ENCODE assay signal across 1 cellular context in genomic region chr18:50405582-50406271, GRCh38.
TF ChIP-seq lines count a peak whose summit lies in the region.

No MANE protein-coding gene starts in this region.

TF ChIP-seq in WTC11, 78 proteins besides CTCF, POLR2A, EP300 and RAD21 (continued from another document):
- TF ChIP-seq, protein P1, sequence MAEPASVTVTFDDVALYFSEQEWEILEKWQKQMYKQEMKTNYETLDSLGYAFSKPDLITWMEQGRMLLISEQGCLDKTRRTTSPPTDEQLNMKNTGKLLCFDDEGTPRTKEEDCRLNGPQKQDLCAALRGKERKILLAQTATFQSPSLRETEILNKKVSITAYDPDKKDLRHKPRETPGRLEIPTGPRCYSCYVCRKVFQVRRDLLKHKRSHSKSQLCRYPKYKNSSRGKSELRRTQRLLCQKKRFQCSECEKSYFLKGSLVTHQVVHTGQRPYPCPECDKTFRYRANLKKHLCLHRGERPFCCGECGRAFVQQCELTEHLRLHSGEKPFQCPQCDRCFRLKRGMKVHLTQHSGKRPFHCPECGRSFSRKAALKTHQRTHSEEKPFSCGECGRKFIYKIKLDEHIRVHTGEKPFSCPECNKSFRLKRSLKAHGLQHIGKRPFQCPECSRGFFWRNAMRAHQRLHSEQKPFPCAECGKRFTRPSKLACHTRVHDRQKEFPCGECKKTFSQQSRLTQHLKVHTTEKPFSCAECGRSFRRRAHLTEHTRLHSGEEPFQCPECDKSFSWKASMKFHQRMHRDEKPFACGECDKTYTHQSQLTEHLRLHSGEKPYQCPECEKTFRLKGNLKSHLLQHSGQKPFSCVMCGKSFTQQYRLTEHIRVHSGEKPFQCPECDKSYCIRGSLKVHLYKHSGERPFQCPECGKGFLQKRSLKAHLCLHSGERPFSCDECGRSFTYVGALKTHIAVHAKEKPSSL (CRISPR knock-in tag; conservative IDR thresholded peaks at IDR 0.05), result no peak
- TF ChIP-seq ATF1 (CRISPR knock-in tag; IDR thresholded peaks at IDR 0.05) (no peak), ZNF138 (CRISPR knock-in tag; conservative IDR thresholded peaks at IDR 0.05) (no peak), RORB (CRISPR knock-in tag; IDR thresholded peaks at IDR 0.05) (no peak), PREB (CRISPR knock-in tag; IDR thresholded peaks at IDR 0.05; ENCODE audit: borderline replicate concordance) (no peak), NFYB (CRISPR knock-in tag; conservative IDR thresholded peaks at IDR 0.05; ENCODE audit: low read depth) (no peak), GTF2I (CRISPR knock-in tag; conservative IDR thresholded peaks at IDR 0.05) (no peak)
- TF ChIP-seq, protein P2, sequence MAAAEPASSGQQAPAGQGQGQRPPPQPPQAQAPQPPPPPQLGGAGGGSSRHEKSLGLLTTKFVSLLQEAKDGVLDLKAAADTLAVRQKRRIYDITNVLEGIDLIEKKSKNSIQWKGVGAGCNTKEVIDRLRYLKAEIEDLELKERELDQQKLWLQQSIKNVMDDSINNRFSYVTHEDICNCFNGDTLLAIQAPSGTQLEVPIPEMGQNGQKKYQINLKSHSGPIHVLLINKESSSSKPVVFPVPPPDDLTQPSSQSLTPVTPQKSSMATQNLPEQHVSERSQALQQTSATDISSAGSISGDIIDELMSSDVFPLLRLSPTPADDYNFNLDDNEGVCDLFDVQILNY (CRISPR knock-in tag; IDR thresholded peaks at IDR 0.05), result no peak
- TF ChIP-seq, protein P3, sequence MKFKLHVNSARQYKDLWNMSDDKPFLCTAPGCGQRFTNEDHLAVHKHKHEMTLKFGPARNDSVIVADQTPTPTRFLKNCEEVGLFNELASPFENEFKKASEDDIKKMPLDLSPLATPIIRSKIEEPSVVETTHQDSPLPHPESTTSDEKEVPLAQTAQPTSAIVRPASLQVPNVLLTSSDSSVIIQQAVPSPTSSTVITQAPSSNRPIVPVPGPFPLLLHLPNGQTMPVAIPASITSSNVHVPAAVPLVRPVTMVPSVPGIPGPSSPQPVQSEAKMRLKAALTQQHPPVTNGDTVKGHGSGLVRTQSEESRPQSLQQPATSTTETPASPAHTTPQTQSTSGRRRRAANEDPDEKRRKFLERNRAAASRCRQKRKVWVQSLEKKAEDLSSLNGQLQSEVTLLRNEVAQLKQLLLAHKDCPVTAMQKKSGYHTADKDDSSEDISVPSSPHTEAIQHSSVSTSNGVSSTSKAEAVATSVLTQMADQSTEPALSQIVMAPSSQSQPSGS (CRISPR knock-in tag; IDR thresholded peaks at IDR 0.05; ENCODE audit: borderline replicate concordance, low read depth), result no peak
